ENCODE assay signal across 8 cellular contexts in the genomic region with DNA sequence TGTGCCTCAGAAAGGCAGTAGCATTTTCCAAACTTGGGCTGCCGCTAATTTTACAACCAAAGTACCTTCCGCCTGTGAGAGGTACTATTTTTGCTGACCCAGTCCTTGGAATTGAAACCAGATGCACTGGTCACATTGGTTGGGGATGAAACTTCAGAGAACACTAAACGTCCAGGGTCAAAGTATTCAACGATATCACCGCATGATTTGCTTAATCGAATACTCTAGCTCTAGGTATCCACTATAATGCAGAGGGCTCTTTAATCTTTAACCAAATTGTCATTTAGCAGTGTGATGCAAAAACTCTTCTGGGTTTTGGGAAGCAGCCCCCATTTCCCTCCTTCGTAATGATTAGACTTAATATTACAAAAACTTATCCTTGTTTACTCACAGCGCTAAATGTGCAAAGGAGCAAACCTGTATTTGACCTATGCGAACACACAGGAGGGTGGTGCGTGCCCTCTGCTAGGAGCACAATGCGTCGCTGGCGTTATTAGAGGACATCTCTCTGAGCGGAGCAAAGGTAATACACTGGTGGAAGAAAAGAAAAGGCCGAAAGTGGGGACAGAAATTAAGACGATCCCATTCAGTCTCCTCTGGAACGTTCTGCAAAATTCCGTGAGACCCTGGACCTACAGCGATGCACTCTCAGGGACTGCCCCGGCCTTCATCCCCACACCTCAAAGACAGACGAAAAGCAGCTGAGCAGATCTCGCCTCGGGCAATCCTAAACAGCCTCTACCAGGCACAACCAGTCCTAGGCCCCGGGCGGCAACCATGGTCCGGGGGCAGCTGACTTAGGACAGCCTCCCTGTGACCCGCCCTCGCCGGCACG. TPM values are rescaled to one million over a fixed set of nuclear protein-coding genes. Genes with fewer than 3 reads are reported as not detected.
A peak's percentile ranks its signal among the peaks of the same experiment; 100 is the strongest.
DNase-seq lines count a peak whose midpoint lies in the region; ATAC-seq and TF ChIP-seq lines count a peak whose summit lies in the region.

No MANE protein-coding gene starts in this region.

- peak overlapping the region in 5 of 8 donors; percentile 17 to 32 (median 24) for H3K27ac Mint-ChIP-seq in CD8-positive, alpha-beta memory T cell
- H3K27ac Mint-ChIP-seq in endodermal cell = peak overlapping the region; percentile 98

- H3K4me1 ChIP-seq in CD8-positive, alpha-beta memory T cell (ENCODE audit: insufficient read depth, low read length) = peaks cover 15% of the 10 kb centered on the region
- H3K4me1 ChIP-seq in endodermal cell (ENCODE audit: control insufficient read depth, insufficient read depth, low read length) = peaks cover 8% of the 10 kb centered on the region
- peaks cover 14% of the 10 kb centered on the region for H3K4me1 ChIP-seq in neuron (ENCODE audit: insufficient read depth, low read length)

- peak overlapping the region; percentile 78 to 90 (median 82) for H3K4me3 Mint-ChIP-seq in CD8-positive, alpha-beta memory T cell
- H3K4me3 Mint-ChIP-seq in endodermal cell = peak overlapping the region; percentile 74

- H3K9me3 ChIP-seq in CD8-positive, alpha-beta memory T cell (ENCODE audit: low read length) = no peaks in the 10 kb centered on the region
- H3K9me3 ChIP-seq in endodermal cell (ENCODE audit: control insufficient read depth, low read length) (peaks cover 5% of the 10 kb centered on the region), neuron (ENCODE audit: low read length) (no peaks in the 10 kb centered on the region)

- peak overlapping the region; percentile 91 for H2AFZ ChIP-seq in neuron (ENCODE audit: low read depth, low read length)

- WGBS in endodermal cell (ENCODE audit: insufficient coverage in 1 of 2, insufficient read length in 1 of 2), 2 experiments = 45 to 77% methylated on average over 16 to 30 of the region's 30 CpGs

- DNase-seq in CD8-positive, alpha-beta memory T cell = no peak
- DNase-seq in NCI-H774 (lab: John Stamatoyannopoulos, UW) (peak; percentile 49), endodermal cell (no peak), ureter (ENCODE audit: low spot score) (no peak)
- DNase-seq in effector CD8-positive, alpha-beta T cell (lab: John Stamatoyannopoulos, UW) = no peak

- POLR2A ChIA-PET in CD8-positive, alpha-beta memory T cell (lab: Charles Lee) = no interaction called here

- ATAC-seq in GM21723 (IDR thresholded peaks at IDR 0.05; ENCODE audit: unreplicated experiment) (no peak), GM21526 (IDR thresholded peaks at IDR 0.05; ENCODE audit: low FRiP score, unreplicated experiment) (no peak)

- CTCF ChIA-PET in CD8-positive, alpha-beta memory T cell (lab: Charles Lee) = no interaction called here

- H3K27ac ChIP-seq in CD8-positive, alpha-beta memory T cell (ENCODE audit: low read depth, low read length) = no peak overlapping the region
- H3K27ac ChIP-seq in endodermal cell (ENCODE audit: low read depth, low read length) = no peak overlapping the region

- TF ChIP-seq CTCF in endodermal cell (conservative IDR thresholded peaks at IDR 0.05) = no peak

- H3K4me3 ChIP-seq in CD8-positive, alpha-beta memory T cell (ENCODE audit: low read length) = peak overlapping the region; percentile 66
- H3K4me3 ChIP-seq in endodermal cell (ENCODE audit: low read length) (peak overlapping the region; percentile 82), neuron (ENCODE audit: low read length) (peak overlapping the region; percentile 56)

- H3K36me3 ChIP-seq in CD8-positive, alpha-beta memory T cell (ENCODE audit: insufficient read depth, low read length) = no peaks in the 10 kb centered on the region
- H3K36me3 ChIP-seq in endodermal cell (ENCODE audit: control insufficient read depth, insufficient read depth, low read length) (no peaks in the 10 kb centered on the region), neuron (ENCODE audit: insufficient read depth, low read length) (no peaks in the 10 kb centered on the region)

- H3K36me3 Mint-ChIP-seq in CD8-positive, alpha-beta memory T cell = peaks cover 0 to 2% (median 0%) of the 10 kb centered on the region in 3 donors
- H3K36me3 Mint-ChIP-seq in endodermal cell (ENCODE audit: low read depth) = peaks cover 5% of the 10 kb centered on the region

- no peaks in the 10 kb centered on the region for H3K9me3 Mint-ChIP-seq in CD8-positive, alpha-beta memory T cell
- H3K9me3 Mint-ChIP-seq in endodermal cell = peaks cover 4% of the 10 kb centered on the region

- peaks cover 14 to 36% (median 33%) of the 10 kb centered on the region in 3 donors for H3K4me1 Mint-ChIP-seq in CD8-positive, alpha-beta memory T cell
- peaks cover 37% of the 10 kb centered on the region for H3K4me1 Mint-ChIP-seq in endodermal cell

- peak overlapping the region; percentile 67 for H3K9ac ChIP-seq in endodermal cell (ENCODE audit: extremely low read depth, low read length, poor library complexity, severe bottlenecking)

- peaks cover 0 to 5% of the 10 kb centered on the region in 2 donors for H3K27me3 Mint-ChIP-seq in CD8-positive, alpha-beta memory T cell
- H3K27me3 Mint-ChIP-seq in endodermal cell (ENCODE audit: insufficient read depth) = peaks cover 8% of the 10 kb centered on the region

- H3K27me3 ChIP-seq in CD8-positive, alpha-beta memory T cell (ENCODE audit: insufficient read depth, low read length, poor library complexity, severe bottlenecking) = no peaks in the 10 kb centered on the region
- H3K27me3 ChIP-seq in endodermal cell (ENCODE audit: control insufficient read depth, insufficient read depth, low read length, poor library complexity, severe bottlenecking) (no peaks in the 10 kb centered on the region), neuron (ENCODE audit: insufficient read depth, low read length) (no peaks in the 10 kb centered on the region)

RNA-seq across cellular contexts. Expression of a gene that starts 0.9 kb away (rescaled TPM):
- under 1 TPM; 0.66 to 0.84 TPM for total RNA-seq in CD8-positive, alpha-beta memory T cell
- polyA plus RNA-seq in CD8-positive, alpha-beta memory T cell = 15.0 TPM
- total RNA-seq in endodermal cell (10 to 100 TPM in 1 of 2 donors, 1 to 10 TPM in 1; 9.7 to 11.4 TPM), ureter (11.4 TPM)
- polyA plus RNA-seq in endodermal cell (2013, experiment 1 of 2) = 5.7 TPM
- polyA plus RNA-seq in endodermal cell (2013, experiment 2 of 2) = 6.1 TPM
